In the genomic region with DNA sequence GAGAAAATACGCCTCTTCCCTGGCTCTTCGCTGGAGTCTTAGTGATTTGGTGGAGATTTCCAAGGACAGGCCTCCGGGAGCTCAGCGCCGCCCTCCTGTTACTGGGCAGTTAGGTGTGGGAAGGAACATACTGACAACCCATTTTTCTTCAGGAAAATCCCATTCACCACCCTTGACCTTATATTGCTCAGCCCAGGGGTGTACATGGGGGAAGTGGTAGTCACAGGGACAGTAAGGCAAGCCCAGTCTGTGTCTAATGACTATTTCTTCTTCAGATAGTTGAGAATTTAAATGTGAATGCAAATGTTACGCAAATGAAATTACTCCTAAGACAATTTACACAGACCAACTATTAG, we compare ENCODE assay signal across 27 cellular contexts.
"Had no signal": no experiment of that assay in that cellular context is flagged by ENCODE, and none has a peak within 500 bp of the region (broad histone marks: within the 10 kb centered on the region; RNA-seq: fewer than 3 reads in every experiment).

No MANE protein-coding gene starts in this region.

- H3K36me3 ChIP-seq: neutrophil, ovary, right lobe of liver, sigmoid colon, stomach, suprapubic skin, thoracic aorta, thyroid gland, tibial nerve, upper lobe of left lung, vagina had no signal

- H3K9me3 ChIP-seq: neutrophil, ovary, psoas muscle, right lobe of liver, sigmoid colon, suprapubic skin, thoracic aorta, thyroid gland, upper lobe of left lung, vagina had no signal

- ATAC-seq: naive thymus-derived CD4-positive, alpha-beta T cell; natural killer cell; psoas muscle; right lobe of liver; stimulated activated effector memory CD8-positive, alpha-beta T cell treated with anti-CD3 and anti-CD28 coated beads, Interleukin-12 subunit alpha, Interleukin-12 subunit beta, amount 100 ng/mL, for 72 hours; stimulated activated naive B cell treated with anti-CD40 and anti-IgM and Interleukin-4, amounts not matched to agents 10 μg/mL and 1 μg/mL and 100 μg/mL, for 72 hours had no signal

- H3K4me1 ChIP-seq: parathyroid adenoma, psoas muscle, right lobe of liver, sigmoid colon, thyroid gland, tibial nerve had no signal

- FAIRE-seq: small intestine had no signal

- H3K79me2 ChIP-seq: parathyroid adenoma had no signal

- H2AFZ ChIP-seq: parathyroid adenoma had no signal

- DNase-seq: naive thymus-derived CD4-positive, alpha-beta T cell; natural killer cell; nephron progenitor cell; nucleus accumbens; right cardiac atrium; right lobe of liver; sigmoid colon; small intestine; stimulated activated CD4-positive, alpha-beta T cell treated with anti-CD3 and anti-CD28 coated beads, Interleukin-15, amount 100 ng/mL, for 24 hours; stimulated activated CD4-positive, alpha-beta T cell treated with anti-CD3 and anti-CD28 coated beads, Interleukin-2, amount 100 ng/mL, for 24 hours; stimulated activated CD4-positive, alpha-beta T cell treated with anti-CD3 and anti-CD28 coated beads, Interleukin-2, amount 100 ng/mL, for 48 hours; stimulated activated CD4-positive, alpha-beta T cell treated with anti-CD3 and anti-CD28 coated beads, Interleukin-4, amount 100 ng/mL, for 24 hours; stimulated activated naive B cell treated with anti-CD40 and anti-IgM and Interleukin-4, amounts not matched to agents 10 μg/mL and 1 μg/mL and 100 μg/mL, for 72 hours; stimulated activated naive CD4-positive, alpha-beta T cell treated with Interleukin-2 at 50 U/mL for 16 hours; stomach; substantia nigra; thyroid gland had no signal

- H3K4me3 ChIP-seq: ovary, psoas muscle, right lobe of liver, sigmoid colon, stomach, suprapubic skin, thoracic aorta, thyroid gland, tibial nerve, upper lobe of left lung, vagina had no signal

- H3K27me3 ChIP-seq: ovary, right lobe of liver, stomach, suprapubic skin, thyroid gland, tibial nerve, upper lobe of left lung, vagina had no signal

- H3K27ac ChIP-seq: neutrophil, ovary, parathyroid adenoma, psoas muscle, right lobe of liver, sigmoid colon, stomach, suprapubic skin, thoracic aorta, thyroid gland, upper lobe of left lung, vagina had no signal

- H3K9ac ChIP-seq: parathyroid adenoma had no signal
